16 cellular contexts compared by ENCODE assay signal in the genomic region with DNA sequence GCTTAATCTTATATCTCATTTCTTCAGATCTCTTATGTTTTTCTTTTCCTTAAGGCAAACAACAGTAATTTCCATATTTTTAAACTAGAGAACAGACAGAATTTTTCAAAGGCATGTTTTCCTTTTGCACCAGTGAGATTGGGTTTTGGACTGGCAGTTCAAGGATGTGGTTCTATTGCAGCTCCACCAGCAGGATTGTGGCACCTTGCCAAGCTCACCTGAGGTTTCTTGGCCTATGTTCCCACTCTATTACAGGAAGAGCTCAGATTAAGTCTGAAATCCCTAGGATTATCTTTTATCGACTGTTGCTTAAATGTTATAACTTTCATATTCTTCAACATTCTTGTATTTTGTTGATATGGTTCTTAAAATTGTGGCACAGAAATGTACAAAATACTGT.
DNase-seq lines count a peak whose midpoint lies in the region; ATAC-seq and TF ChIP-seq lines count a peak whose summit lies in the region.
"Had no signal": no experiment of that assay in that cellular context is flagged by ENCODE, and none has a peak within 500 bp of the region (broad histone marks: within the 10 kb centered on the region; RNA-seq: fewer than 3 reads in every experiment).

No MANE protein-coding gene starts in this region.

- no peaks in the 10 kb centered on the region for H3K27me3 Mint-ChIP-seq in MCF 10A (ENCODE audit: insufficient read depth, unreplicated experiment)
- H3K27me3 Mint-ChIP-seq: IgD-negative memory B cell had no signal

- DNase-seq in MCF 10A (ENCODE audit: unreplicated experiment): peak; percentile 26
- no peak for DNase-seq in breast epithelium (ENCODE audit: low spot score in 2 of 2)
- peak; percentile 17 for DNase-seq in NCI-H2196 (lab: John Stamatoyannopoulos, UW; ENCODE audit: unreplicated experiment)
- DNase-seq in colonic mucosa: peak; percentile 32
- no peak for DNase-seq in effector CD4-positive, alpha-beta T cell
- DNase-seq in left cardiac atrium: no peak
- no peak for DNase-seq in stimulated activated CD4-positive, alpha-beta T cell treated with anti-CD3 and anti-CD28 coated beads, Interleukin-1b, Interleukin-23, amount 100 ng/mL, for 48 hours
- DNase-seq: ACHN, GF-D8, MV-4-11, NCI-H2171 treated with DMSO at 0.1 percent for 48 hours, NCI-H510A, OCI-M1 had no signal

- TF ChIP-seq CTCF in MCF 10A (IDR thresholded peaks at IDR 0.05; ENCODE audit: unreplicated experiment) (no peak), breast epithelium (IDR thresholded peaks at IDR 0.05) (no peak), colonic mucosa (IDR thresholded peaks at IDR 0.05) (no peak)

- H3K36me3 Mint-ChIP-seq in MCF 10A (ENCODE audit: insufficient read depth, unreplicated experiment): no peaks in the 10 kb centered on the region
- H3K36me3 Mint-ChIP-seq: IgD-negative memory B cell had no signal

- H3K27me3 ChIP-seq in breast epithelium: no peaks in the 10 kb centered on the region
- no peaks in the 10 kb centered on the region for H3K27me3 ChIP-seq in colonic mucosa

- no TSS peak for BruUV-seq in MCF 10A (replicated peaks; lab: Mats Ljungman, UMichigan)

- H3K4me1 Mint-ChIP-seq in MCF 10A (ENCODE audit: insufficient read depth, unreplicated experiment): peaks cover 2% of the 10 kb centered on the region
- H3K4me1 Mint-ChIP-seq: GM23338, IgD-negative memory B cell had no signal

- no peaks in the 10 kb centered on the region for H3K4me1 ChIP-seq in breast epithelium
- no peaks in the 10 kb centered on the region for H3K4me1 ChIP-seq in colonic mucosa

- no peak for ATAC-seq in left cardiac atrium
- ATAC-seq: GM23338, HCT116 had no signal

- no peak overlapping the region for H3K27ac Mint-ChIP-seq in MCF 10A (ENCODE audit: low read depth, unreplicated experiment)
- H3K27ac Mint-ChIP-seq: GM23338, IgD-negative memory B cell had no signal

- H3K27ac ChIP-seq in breast epithelium (no peak overlapping the region), colonic mucosa (no peak overlapping the region)

- H3K9me3 ChIP-seq in breast epithelium (no peaks in the 10 kb centered on the region), colonic mucosa (no peaks in the 10 kb centered on the region)

- POLR2A ChIA-PET in MCF 10A (lab: Yijun Ruan, JAX): no interaction called here

- H3K4me3 ChIP-seq in breast epithelium (no peak overlapping the region), colonic mucosa (no peak overlapping the region)
- H3K4me3 ChIP-seq: GM23338 had no signal

- CTCF ChIA-PET in MCF 10A (lab: Yijun Ruan, JAX): interaction anchor here (0.6 kb wide), 1 partner anchor 501 kb away, joined by 3 read pairs; no protein-coding TSS in a partner anchor

- no peaks in the 10 kb centered on the region for H3K36me3 ChIP-seq in breast epithelium
- H3K36me3 ChIP-seq in colonic mucosa: no peaks in the 10 kb centered on the region

- H3K9me3 Mint-ChIP-seq in MCF 10A (ENCODE audit: unreplicated experiment): no peaks in the 10 kb centered on the region
- H3K9me3 Mint-ChIP-seq: GM23338 had no signal

- no peak overlapping the region for H3K9ac ChIP-seq in colonic mucosa (ENCODE audit: low read depth in 2 of 2, low read length in 2 of 2)

- no peak overlapping the region for H3K4me3 Mint-ChIP-seq in MCF 10A (ENCODE audit: unreplicated experiment)
- H3K4me3 Mint-ChIP-seq: GM23338, IgD-negative memory B cell had no signal

- no peak for TF ChIP-seq POLR2A in breast epithelium (IDR thresholded peaks at IDR 0.05)

- intact Hi-C loops in MCF 10A (cut with micrococcal nuclease): no loop called here
- intact Hi-C loops in breast epithelium (cut with DNase I; ENCODE audit: low total_unique reads): no loop called here
- intact Hi-C loops in colonic mucosa (cut with DNase I): no loop called here
- intact Hi-C loops in left cardiac atrium (cut with DNase I): no loop called here

Comparison
In these comparisons a context has a peak if more than half of its experiments do, and no peak if none do; other contexts are left out.
1. DNase-seq: peak in MCF 10A (single experiment), NCI-H2196 (single experiment) and colonic mucosa (single experiment); none in breast epithelium (0 of 2), effector CD4-positive, alpha-beta T cell (single experiment), left cardiac atrium (single experiment) and stimulated activated CD4-positive, alpha-beta T cell treated with anti-CD3 and anti-CD28 coated beads, Interleukin-1b, Interleukin-23, amount 100 ng/mL, for 48 hours (single experiment).